Comparison of ENCODE assay signal across 9 cellular contexts in the genomic region with DNA sequence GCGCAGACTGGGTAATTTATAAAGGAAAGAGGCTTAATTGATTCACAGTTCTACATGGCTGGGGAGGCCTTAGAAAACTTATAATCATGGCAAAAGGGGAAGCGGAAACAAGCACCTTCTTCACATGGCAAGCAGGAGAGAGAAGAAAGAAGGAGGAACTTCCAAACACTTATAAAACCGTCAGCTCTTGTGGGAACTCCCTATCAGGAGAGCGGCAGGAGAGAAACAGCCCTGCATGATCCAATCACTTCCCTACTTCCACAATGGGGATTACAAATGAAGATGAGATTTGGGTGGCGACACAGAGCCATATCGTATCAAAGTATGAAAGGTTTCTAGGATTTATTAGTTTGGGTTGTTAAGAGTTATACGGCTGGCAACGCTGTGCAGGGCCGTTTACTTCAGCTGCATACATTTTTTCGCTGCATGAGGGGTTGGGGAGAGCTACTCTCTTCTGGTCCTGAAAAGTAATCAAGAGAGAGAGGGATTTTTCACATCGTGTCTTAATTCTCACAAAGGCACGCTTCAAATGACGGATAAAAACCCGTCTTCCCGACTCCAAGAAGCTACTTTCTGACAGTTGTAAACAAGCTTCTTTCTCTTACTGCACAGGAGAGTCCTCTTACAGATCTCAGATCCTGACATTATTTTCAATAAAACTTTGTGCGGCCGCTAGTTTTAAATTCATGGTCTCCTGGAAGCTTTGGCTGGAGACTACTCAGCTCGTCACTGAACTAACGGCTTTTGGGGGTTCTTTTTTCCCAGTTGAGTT. TPM values are rescaled to one million over a fixed set of nuclear protein-coding genes. Genes with fewer than 3 reads are reported as not detected.
A peak's percentile ranks its signal among the peaks of the same experiment; 100 is the strongest.
DNase-seq lines count a peak whose midpoint lies in the region; ATAC-seq lines count a peak whose summit lies in the region.
"Had no signal": no experiment of that assay in that cellular context is flagged by ENCODE, and none has a peak within 500 bp of the region (broad histone marks: within the 10 kb centered on the region; RNA-seq: fewer than 3 reads in every experiment).

No MANE protein-coding gene starts in this region.

- peak overlapping the region; percentile 95 for H3K9ac ChIP-seq in ES-I3 (ENCODE audit: low read depth, low read length)

- ATAC-seq in GM21447 (IDR thresholded peaks at IDR 0.05; ENCODE audit: unreplicated experiment): peak; percentile 6

- POLR2A ChIA-PET in activated CD4-positive, alpha-beta memory T cell treated with anti-CD3 and anti-CD28 coated beads for 36 hours (lab: Charles Lee): interaction anchor here (0.6 to 1.2 kb wide), 3 partner anchors 9 to 58 kb away, joined by 3 to 4 read pairs (median 4); a partner anchor contains a TSS

- H3K4me1 ChIP-seq in ES-I3 (ENCODE audit: insufficient read depth, low read length) (no peaks in the 10 kb centered on the region; the same call in 1 of the 2 replicates), neuron (ENCODE audit: insufficient read depth, low read length) (peaks cover 11% of the 10 kb centered on the region)

- H3K4me1 Mint-ChIP-seq in activated CD4-positive, alpha-beta memory T cell treated with anti-CD3 and anti-CD28 coated beads for 36 hours (ENCODE audit: low read depth): peaks cover 36% of the 10 kb centered on the region

- CTCF ChIA-PET in activated CD4-positive, alpha-beta memory T cell treated with anti-CD3 and anti-CD28 coated beads for 36 hours (lab: Charles Lee): interaction anchor here (0.7 to 1.7 kb wide), 13 partner anchors 9 to 213 kb away, joined by 3 to 9 read pairs (median 3); a partner anchor contains a TSS

- DNase-seq in HT1080 (ENCODE audit: low read depth) (peak; percentile 42), foreskin melanocyte (peak; percentile 32), COR-L47 (lab: John Stamatoyannopoulos, UW) (no peak)
- DNase-seq in activated CD4-positive, alpha-beta memory T cell treated with anti-CD3 and anti-CD28 coated beads for 36 hours: no peak
- no peak for DNase-seq in stimulated activated CD4-positive, alpha-beta T cell treated with anti-CD3 and anti-CD28 coated beads, Interleukin-1b, Interleukin-23, amount 100 ng/mL, for 48 hours

- H3K27ac Mint-ChIP-seq in activated CD4-positive, alpha-beta memory T cell treated with anti-CD3 and anti-CD28 coated beads for 36 hours: peak overlapping the region; percentile 93

- peak overlapping the region; percentile 94 for H3K4me3 Mint-ChIP-seq in activated CD4-positive, alpha-beta memory T cell treated with anti-CD3 and anti-CD28 coated beads for 36 hours

- peaks cover 15% of the 10 kb centered on the region for H3K36me3 Mint-ChIP-seq in activated CD4-positive, alpha-beta memory T cell treated with anti-CD3 and anti-CD28 coated beads for 36 hours

- peak overlapping the region; percentile 83 for H3K4me3 ChIP-seq in neuron (ENCODE audit: low read length)

- H3K9me3 Mint-ChIP-seq in activated CD4-positive, alpha-beta memory T cell treated with anti-CD3 and anti-CD28 coated beads for 36 hours: no peaks in the 10 kb centered on the region

- H2AFZ ChIP-seq in neuron (ENCODE audit: low read depth, low read length): peak overlapping the region; percentile 97

- intact Hi-C loops in activated CD4-positive, alpha-beta memory T cell treated with anti-CD3 and anti-CD28 coated beads for 36 hours (cut with micrococcal nuclease): loop anchor here (1.0 to 10.0 kb wide), 5 partner anchors 58 to 1341 kb away; a partner anchor contains a TSS

- H3K9me3 ChIP-seq in ES-I3 (ENCODE audit: control insufficient read depth, insufficient read depth, low read length) (no peaks in the 10 kb centered on the region), neuron (ENCODE audit: low read length) (no peaks in the 10 kb centered on the region)

- no peaks in the 10 kb centered on the region for H3K27me3 ChIP-seq in neuron (ENCODE audit: insufficient read depth, low read length)

- no peaks in the 10 kb centered on the region for H3K36me3 ChIP-seq in ES-I3 (ENCODE audit: insufficient read depth, low read length)
- H3K36me3 ChIP-seq in neuron (ENCODE audit: insufficient read depth, low read length): peaks cover 3% of the 10 kb centered on the region

- H3K27me3 Mint-ChIP-seq in activated CD4-positive, alpha-beta memory T cell treated with anti-CD3 and anti-CD28 coated beads for 36 hours: no peaks in the 10 kb centered on the region

RNA-seq across cellular contexts. Expression of a gene that starts 0.8 kb away (rescaled TPM):
- 15.1 and 15.5 TPM in 2 replicates for total RNA-seq in HT1080 (2014; rRNA removed; shearing (Covaris generic))
- polyA plus RNA-seq in HT1080 (2015; cell fraction: cytosol; rRNA removed): 20.0 and 24.1 TPM in 2 replicates
- 35.5 and 38.2 TPM in 2 replicates for polyA plus RNA-seq in HT1080 (2015; cell fraction: nucleus; rRNA removed)
- 10 to 100 TPM; 32.9 to 33.2 TPM for total RNA-seq in activated CD4-positive, alpha-beta memory T cell treated with anti-CD3 and anti-CD28 coated beads for 36 hours

RNA-seq across cellular contexts. Expression of a gene that starts 24.6 kb away (rescaled TPM):
- not detected in 2 replicates for total RNA-seq in HT1080 (2014; rRNA removed; shearing (Covaris generic))
- polyA plus RNA-seq in HT1080 (2015; cell fraction: cytosol; rRNA removed): not detected in 2 replicates
- polyA plus RNA-seq in HT1080 (2015; cell fraction: nucleus; rRNA removed): not detected in 2 replicates
- total RNA-seq in activated CD4-positive, alpha-beta memory T cell treated with anti-CD3 and anti-CD28 coated beads for 36 hours: not detected
- total RNA-seq: dermis microvascular lymphatic vessel endothelial cell had no signal

RNA-seq across cellular contexts. Expression of a gene that starts 57.5 kb away (rescaled TPM):
- total RNA-seq in HT1080 (2014; rRNA removed; shearing (Covaris generic)): 27.5 and 43.9 TPM in 2 replicates
- polyA plus RNA-seq in HT1080 (2015; cell fraction: cytosol; rRNA removed): 37.1 and 43.3 TPM in 2 replicates
- polyA plus RNA-seq in HT1080 (2015; cell fraction: nucleus; rRNA removed): 91.1 and 92.6 TPM in 2 replicates
- total RNA-seq in activated CD4-positive, alpha-beta memory T cell treated with anti-CD3 and anti-CD28 coated beads for 36 hours: 1 to 10 TPM; 6.9 to 8.3 TPM

Comparison
In these comparisons a context has a peak if more than half of its experiments do, and no peak if none do; other contexts are left out.
1. DNase-seq: peak in HT1080 (single experiment) and foreskin melanocyte (single experiment); none in activated CD4-positive, alpha-beta memory T cell treated with anti-CD3 and anti-CD28 coated beads for 36 hours (single experiment), COR-L47 (single experiment) and stimulated activated CD4-positive, alpha-beta T cell treated with anti-CD3 and anti-CD28 coated beads, Interleukin-1b, Interleukin-23, amount 100 ng/mL, for 48 hours (single experiment).